In genomic region chr2:10097352-10098148, GRCh38 we compare ENCODE assay signal across 8 cellular contexts. TPM values are rescaled to one million over a fixed set of nuclear protein-coding genes. Genes with fewer than 3 reads are reported as not detected.
A peak's percentile ranks its signal among the peaks of the same experiment; 100 is the strongest.
DNase-seq lines count a peak whose midpoint lies in the region; ATAC-seq and TF ChIP-seq lines count a peak whose summit lies in the region.

No MANE protein-coding gene starts in this region.

- H3K27ac ChIP-seq in RWPE1, result peak overlapping the region; percentile 59
- no peak overlapping the region for H3K27ac ChIP-seq in body of pancreas

- H3K4me3 ChIP-seq in body of pancreas, result no peak overlapping the region

- ATAC-seq in GM21515 (IDR thresholded peaks at IDR 0.05; ENCODE audit: unreplicated experiment), result peak; percentile 70
- peak; percentile 98 for ATAC-seq in body of pancreas

- peaks cover 7% of the 10 kb centered on the region for H3K4me1 ChIP-seq in body of pancreas

- peak; percentile 82 for TF ChIP-seq CTCF in LNCAP (IDR thresholded peaks at IDR 0.05)
- TF ChIP-seq CTCF in RWPE1 (conservative IDR thresholded peaks at IDR 0.05; ENCODE audit: low read depth), result peak; percentile 96
- TF ChIP-seq CTCF in body of pancreas (IDR thresholded peaks at IDR 0.05), result peak; percentile 89 to 96 (median 92)

- CTCF ChIA-PET in RWPE1 (lab: Yijun Ruan, JAX), result interaction anchor here (0.5 to 2.9 kb wide), 28 partner anchors 9 to 533 kb away, joined by 3 to 54 read pairs (median 4); partner anchors contain the start of gene CYS1

- H3K9me3 ChIP-seq in body of pancreas, result no peaks in the 10 kb centered on the region

- H3K36me3 ChIP-seq in body of pancreas (replicated peaks in 1 of 2; ENCODE audit: insufficient read depth in 1 of 2, low read depth in 2 of 2), result no peaks in the 10 kb centered on the region

- POLR2A ChIA-PET in RWPE1 (lab: Yijun Ruan, JAX; ENCODE audit: low non-redundant PET), result interaction anchor here (0.6 kb wide), 3 partner anchors 15 to 539 kb away, joined by 3 read pairs; no protein-coding TSS in a partner anchor

- no peaks in the 10 kb centered on the region for H3K27me3 ChIP-seq in body of pancreas

- DNase-seq in DMS53 (lab: John Stamatoyannopoulos, UW), result peak; percentile 76
- DNase-seq in RWPE1 (ENCODE audit: low spot score), result peak; percentile 88
- peak; percentile 72 to 80 (median 75) for DNase-seq in body of pancreas
- DNase-seq in iPS-NIHi7 (ENCODE audit: extremely low spot score), result peak; percentile 94
- peak; percentile 52 to 59 for DNase-seq in stimulated activated CD4-positive, alpha-beta T cell treated with anti-CD3 and anti-CD28 coated beads, Interleukin-2, amount 100 ng/mL, for 24 hours
- no peak for DNase-seq in NCI-H1436 treated with DMSO at 0.1 percent for 48 hours (lab: John Stamatoyannopoulos, UW)

- TF ChIP-seq POLR2A in body of pancreas (IDR thresholded peaks at IDR 0.05), result no peak

- 30% methylated on average over 14 to 16 of the region's 16 CpGs for WGBS in body of pancreas, 2 donors

- intact Hi-C loops in body of pancreas (cut with DNase I), result loop anchor here (10.0 kb wide), 1 partner anchor 283 kb away; no protein-coding TSS in a partner anchor

RNA-seq across cellular contexts. Expression of gene CYS1, which starts 17.3 kb away (rescaled TPM):
- total RNA-seq in body of pancreas, result 10 to 100 TPM; 30.4 to 36.6 TPM

RNA-seq across cellular contexts. Expression of gene RRM2, which starts 25.0 kb away (rescaled TPM):
- not detected for total RNA-seq in body of pancreas

RNA-seq across cellular contexts. Expression of gene KLF11, which starts 54.2 kb away (rescaled TPM):
- 10 to 100 TPM; 25.7 to 32.6 TPM for total RNA-seq in body of pancreas
